Comparison of ENCODE assay signal across 19 cellular contexts in genomic region chr12:64582111-64582510, GRCh38. TPM values are rescaled to one million over a fixed set of nuclear protein-coding genes. Genes with fewer than 3 reads are reported as not detected.
DNase-seq lines count a peak whose midpoint lies in the region; ATAC-seq and TF ChIP-seq lines count a peak whose summit lies in the region.
"Had no signal": no experiment of that assay in that cellular context is flagged by ENCODE, and none has a peak within 500 bp of the region (broad histone marks: within the 10 kb centered on the region; RNA-seq: fewer than 3 reads in every experiment).

No MANE protein-coding gene starts in this region.

- H3K36me3 ChIP-seq in OCI-LY7 (ENCODE audit: insufficient read depth, low read length), result no peaks in the 10 kb centered on the region
- no peaks in the 10 kb centered on the region for H3K36me3 ChIP-seq in thyroid gland
- H3K36me3 ChIP-seq: BE2C had no signal

- TF ChIP-seq CTCF in OCI-LY7 (conservative IDR thresholded peaks at IDR 0.05; ENCODE audit: low read length) (no peak), nephron (IDR thresholded peaks at IDR 0.05; ENCODE audit: unreplicated experiment in 3 of 3) (no peak), thyroid gland (IDR thresholded peaks at IDR 0.05) (no peak)

- ATAC-seq in activated naive CD8-positive, alpha-beta T cell treated with anti-CD3 and anti-CD28 coated beads, Interleukin-2, amount 50 U/mL, for 24 hours, result no peak
- ATAC-seq: GM12878, HCT116, PC-3 had no signal

- H3K27ac Mint-ChIP-seq in activated naive CD8-positive, alpha-beta T cell, result peak overlapping the region; percentile 67
- no peak overlapping the region for H3K27ac Mint-ChIP-seq in activated naive CD8-positive, alpha-beta T cell treated with anti-CD3 and anti-CD28 coated beads, Interleukin-2, amount 50 U/mL, for 24 hours
- peak overlapping the region in 2 of 3 experiments; percentile 9 to 23 for H3K27ac Mint-ChIP-seq in nephron
- H3K27ac Mint-ChIP-seq in activated CD4-positive, alpha-beta T cell treated with anti-CD3 and anti-CD28 coated beads, Interleukin-2, amount 10 ng/mL, durations not matched to agents 7 days and 5 days, result no peak overlapping the region
- H3K27ac Mint-ChIP-seq: IgD-negative memory B cell had no signal

- no peak for DNase-seq in activated naive CD8-positive, alpha-beta T cell treated with anti-CD3 and anti-CD28 coated beads, Interleukin-2, amount 50 U/mL, for 24 hours
- DNase-seq in OCI-LY7 (ENCODE audit: low spot score), result no peak
- DNase-seq in thyroid gland, result peak; percentile 18 to 38
- DNase-seq in NCI-H1092 treated with DMSO at 0.1 percent for 48 hours (lab: John Stamatoyannopoulos, UW), result no peak
- DNase-seq in erythroblast (lab: John Stamatoyannopoulos, UW), result no peak
- DNase-seq in activated CD4-positive, alpha-beta T cell treated with anti-CD3 and anti-CD28 coated beads, Interleukin-2, amount 10 ng/mL, durations not matched to agents 7 days and 5 days, result no peak
- DNase-seq: 8988T, BE2C, GDM1, NCI-H1417, NCI-H187 treated with DMSO at 0.1 percent for 48 hours, NCI-H2171, NCI-H446 treated with DMSO at 0.1 percent for 48 hours, PC-3 had no signal

- CTCF ChIA-PET in OCI-LY7 (lab: Charles Lee; ENCODE audit: unreplicated experiment), result no interaction called here
- CTCF ChIA-PET in activated CD4-positive, alpha-beta T cell treated with anti-CD3 and anti-CD28 coated beads, Interleukin-2, amount 10 ng/mL, durations not matched to agents 7 days and 5 days (lab: Charles Lee), result interaction anchor here (1.8 to 2.5 kb wide), 2 partner anchors 13 to 27 kb away, joined by 6 to 7 read pairs; no protein-coding TSS in a partner anchor

- BruUV-seq in OCI-LY7 (replicated peaks; lab: Mats Ljungman, UMichigan), result no TSS peak

- H3K36me3 Mint-ChIP-seq in activated naive CD8-positive, alpha-beta T cell, result no peaks in the 10 kb centered on the region
- no peaks in the 10 kb centered on the region for H3K36me3 Mint-ChIP-seq in activated naive CD8-positive, alpha-beta T cell treated with anti-CD3 and anti-CD28 coated beads, Interleukin-2, amount 50 U/mL, for 24 hours (ENCODE audit: low read depth)
- no peaks in the 10 kb centered on the region for H3K36me3 Mint-ChIP-seq in nephron (ENCODE audit: low read depth)
- H3K36me3 Mint-ChIP-seq in activated CD4-positive, alpha-beta T cell treated with anti-CD3 and anti-CD28 coated beads, Interleukin-2, amount 10 ng/mL, durations not matched to agents 7 days and 5 days (ENCODE audit: low read depth), result no peaks in the 10 kb centered on the region

- no peaks in the 10 kb centered on the region for H3K9me3 ChIP-seq in OCI-LY7 (ENCODE audit: low read length)
- H3K9me3 ChIP-seq in thyroid gland, result no peaks in the 10 kb centered on the region
- H3K9me3 ChIP-seq: BE2C had no signal

- H3K4me3 Mint-ChIP-seq in activated naive CD8-positive, alpha-beta T cell, result peak overlapping the region; percentile 40
- no peak overlapping the region for H3K4me3 Mint-ChIP-seq in activated naive CD8-positive, alpha-beta T cell treated with anti-CD3 and anti-CD28 coated beads, Interleukin-2, amount 50 U/mL, for 24 hours
- H3K4me3 Mint-ChIP-seq in nephron, result no peak overlapping the region
- no peak overlapping the region for H3K4me3 Mint-ChIP-seq in activated CD4-positive, alpha-beta T cell treated with anti-CD3 and anti-CD28 coated beads, Interleukin-2, amount 10 ng/mL, durations not matched to agents 7 days and 5 days

- H3K9me2 ChIP-seq in OCI-LY7 (ENCODE audit: insufficient read depth, low read length), result no peaks in the 10 kb centered on the region

- intact Hi-C loops in OCI-LY7 (cut with micrococcal nuclease; ENCODE audit: unreplicated experiment) (no loop called here), thyroid gland (cut with DNase I) (no loop called here)

- no peaks in the 10 kb centered on the region for H3K9me3 Mint-ChIP-seq in activated naive CD8-positive, alpha-beta T cell (ENCODE audit: low read depth)
- H3K9me3 Mint-ChIP-seq in activated naive CD8-positive, alpha-beta T cell treated with anti-CD3 and anti-CD28 coated beads, Interleukin-2, amount 50 U/mL, for 24 hours, result no peaks in the 10 kb centered on the region
- no peaks in the 10 kb centered on the region for H3K9me3 Mint-ChIP-seq in nephron
- no peaks in the 10 kb centered on the region for H3K9me3 Mint-ChIP-seq in activated CD4-positive, alpha-beta T cell treated with anti-CD3 and anti-CD28 coated beads, Interleukin-2, amount 10 ng/mL, durations not matched to agents 7 days and 5 days
- H3K9me3 Mint-ChIP-seq: IgD-negative memory B cell had no signal

- no peak for TF ChIP-seq POLR2A in thyroid gland (IDR thresholded peaks at IDR 0.05)
- no peak for TF ChIP-seq POLR2A in erythroblast (IDR thresholded peaks at IDR 0.05; ENCODE audit: low read length)

- peaks cover 29% of the 10 kb centered on the region for H3K4me1 Mint-ChIP-seq in activated naive CD8-positive, alpha-beta T cell (ENCODE audit: low read depth)
- H3K4me1 Mint-ChIP-seq in activated naive CD8-positive, alpha-beta T cell treated with anti-CD3 and anti-CD28 coated beads, Interleukin-2, amount 50 U/mL, for 24 hours, result peaks cover 23% of the 10 kb centered on the region
- peaks cover 27% of the 10 kb centered on the region for H3K4me1 Mint-ChIP-seq in nephron
- H3K4me1 Mint-ChIP-seq in activated CD4-positive, alpha-beta T cell treated with anti-CD3 and anti-CD28 coated beads, Interleukin-2, amount 10 ng/mL, durations not matched to agents 7 days and 5 days, result peaks cover 22% of the 10 kb centered on the region

- WGBS in thyroid gland, 2 donors, result 59 to 66% methylated on average over 3 of the region's 3 CpGs

- H3K79me2 ChIP-seq in OCI-LY7 (ENCODE audit: insufficient read depth, low read depth, low read length), result no peaks in the 10 kb centered on the region

- H3K4me1 ChIP-seq in OCI-LY7 (ENCODE audit: insufficient read depth, low read length, poor library complexity, severe bottlenecking) (peaks cover 14% of the 10 kb centered on the region), thyroid gland (peaks cover 21 to 34% of the 10 kb centered on the region in 2 donors)

- peak overlapping the region; percentile 89; the same call in 1 of the 2 replicates for H2AFZ ChIP-seq in OCI-LY7 (ENCODE audit: low read length)

- H4K20me1 ChIP-seq in OCI-LY7 (ENCODE audit: insufficient read depth, low read length), result no peaks in the 10 kb centered on the region

- H3K27me3 ChIP-seq in thyroid gland, result no peaks in the 10 kb centered on the region
- H3K27me3 ChIP-seq: BE2C had no signal

- no peak overlapping the region for H3K4me3 ChIP-seq in OCI-LY7 (ENCODE audit: low read depth, low read length, poor library complexity, severe bottlenecking)
- no peak overlapping the region for H3K4me3 ChIP-seq in thyroid gland (replicated peaks in 1 of 3)
- H3K4me3 ChIP-seq: GM12878 had no signal

- POLR2A ChIA-PET in OCI-LY7 (lab: Charles Lee), result interaction anchor here (1.0 to 3.9 kb wide), 2 partner anchors 10 to 21 kb away, joined by 3 to 13 read pairs; no protein-coding TSS in a partner anchor
- POLR2A ChIA-PET in activated CD4-positive, alpha-beta T cell treated with anti-CD3 and anti-CD28 coated beads, Interleukin-2, amount 10 ng/mL, durations not matched to agents 7 days and 5 days (lab: Charles Lee), result no interaction called here

- H3K27me3 Mint-ChIP-seq in activated naive CD8-positive, alpha-beta T cell, result no peaks in the 10 kb centered on the region
- H3K27me3 Mint-ChIP-seq in activated naive CD8-positive, alpha-beta T cell treated with anti-CD3 and anti-CD28 coated beads, Interleukin-2, amount 50 U/mL, for 24 hours, result no peaks in the 10 kb centered on the region
- no peaks in the 10 kb centered on the region for H3K27me3 Mint-ChIP-seq in nephron (ENCODE audit: low read depth)
- no peaks in the 10 kb centered on the region for H3K27me3 Mint-ChIP-seq in activated CD4-positive, alpha-beta T cell treated with anti-CD3 and anti-CD28 coated beads, Interleukin-2, amount 10 ng/mL, durations not matched to agents 7 days and 5 days

- no peak overlapping the region for H3K4me2 ChIP-seq in OCI-LY7 (ENCODE audit: low read length)

- H3K27ac ChIP-seq in OCI-LY7 (ENCODE audit: low read depth, low read length, poor library complexity, severe bottlenecking), result no peak overlapping the region
- H3K27ac ChIP-seq in thyroid gland, result no peak overlapping the region

RNA-seq across cellular contexts. Expression of gene RASSF3, which starts 28.2 kb away (rescaled TPM):
- 13.8 and 16.3 TPM in 2 replicates for total RNA-seq in OCI-LY7 (2014; rRNA removed; shearing (Covaris generic))
- total RNA-seq in OCI-LY7 (2022) (49.9 and 50.8 TPM in 2 replicates), thyroid gland (10 to 100 TPM in 2 of 4 donors, 1 to 10 TPM in 2; 7.3 to 18.7 (median 11.2) TPM)
- total RNA-seq in activated CD4-positive, alpha-beta T cell treated with anti-CD3 and anti-CD28 coated beads, Interleukin-2, amount 10 ng/mL, durations not matched to agents 7 days and 5 days, result 100 to 1,000 TPM; 114 to 115 TPM

Comparison
In these comparisons a context has a peak if more than half of its experiments do, and no peak if none do; other contexts are left out.
1. H3K27ac Mint-ChIP-seq: peak in activated naive CD8-positive, alpha-beta T cell (single experiment) and nephron (2 of 3); none in activated naive CD8-positive, alpha-beta T cell treated with anti-CD3 and anti-CD28 coated beads, Interleukin-2, amount 50 U/mL, for 24 hours (single experiment) and activated CD4-positive, alpha-beta T cell treated with anti-CD3 and anti-CD28 coated beads, Interleukin-2, amount 10 ng/mL, durations not matched to agents 7 days and 5 days (single experiment).
2. DNase-seq: peak in thyroid gland (2 of 2); none in activated naive CD8-positive, alpha-beta T cell treated with anti-CD3 and anti-CD28 coated beads, Interleukin-2, amount 50 U/mL, for 24 hours (single experiment), OCI-LY7 (single experiment), NCI-H1092 treated with DMSO at 0.1 percent for 48 hours (single experiment), erythroblast (0 of 2) and activated CD4-positive, alpha-beta T cell treated with anti-CD3 and anti-CD28 coated beads, Interleukin-2, amount 10 ng/mL, durations not matched to agents 7 days and 5 days (single experiment).